ENCODE assay signal across 10 cellular contexts in genomic region chr2:102366406-102367112, GRCh38. TPM values are rescaled to one million over a fixed set of nuclear protein-coding genes. Genes with fewer than 3 reads are reported as not detected.
DNase-seq lines count a peak whose midpoint lies in the region; ATAC-seq and TF ChIP-seq lines count a peak whose summit lies in the region.
"Had no signal": no experiment of that assay in that cellular context is flagged by ENCODE, and none has a peak within 500 bp of the region (broad histone marks: within the 10 kb centered on the region; RNA-seq: fewer than 3 reads in every experiment).

No MANE protein-coding gene starts in this region.

- peaks cover 78% of the 10 kb centered on the region for H3K4me1 Mint-ChIP-seq in activated T-helper 2 cell treated with anti-CD3 and anti-CD28 coated beads, Interferon-gamma antibody, Interleukin-2, Interleukin-4, amounts not matched to agents 10 μg/mL and 5 μg/mL and 100 μg/mL, durations not matched to agents 14 hours and 24 hours and 36 hours (ENCODE audit: low read depth)

- H3K27ac Mint-ChIP-seq in activated T-helper 2 cell treated with anti-CD3 and anti-CD28 coated beads, Interferon-gamma antibody, Interleukin-2, Interleukin-4, amounts not matched to agents 10 μg/mL and 5 μg/mL and 100 μg/mL, durations not matched to agents 14 hours and 24 hours and 36 hours = peak overlapping the region; percentile 96

- H3K4me3 ChIP-seq in GM06990 (replicated peaks; ENCODE audit: low read depth, low read length) (no peak overlapping the region), coronary artery (no peak overlapping the region)

- peaks cover 45% of the 10 kb centered on the region for H3K9me3 Mint-ChIP-seq in activated T-helper 2 cell treated with anti-CD3 and anti-CD28 coated beads, Interferon-gamma antibody, Interleukin-2, Interleukin-4, amounts not matched to agents 10 μg/mL and 5 μg/mL and 100 μg/mL, durations not matched to agents 14 hours and 24 hours and 36 hours

- H3K27me3 Mint-ChIP-seq in activated T-helper 2 cell treated with anti-CD3 and anti-CD28 coated beads, Interferon-gamma antibody, Interleukin-2, Interleukin-4, amounts not matched to agents 10 μg/mL and 5 μg/mL and 100 μg/mL, durations not matched to agents 14 hours and 24 hours and 36 hours (ENCODE audit: low read depth) = no peaks in the 10 kb centered on the region

- intact Hi-C loops in activated T-helper 2 cell treated with anti-CD3 and anti-CD28 coated beads, Interferon-gamma antibody, Interleukin-2, Interleukin-4, amounts not matched to agents 10 μg/mL and 5 μg/mL and 100 μg/mL, durations not matched to agents 14 hours and 24 hours and 36 hours (cut with micrococcal nuclease) = loop anchor here (1.0 to 10.0 kb wide), 11 partner anchors 52 to 652 kb away; no protein-coding TSS in a partner anchor

- DNase-seq in GM06990 (ENCODE audit: extremely low read depth, insufficient read length) (peak; percentile 77), COLO829 (ENCODE audit: low spot score) (no peak), NCI-H2029 treated with DMSO at 0.1 percent for 48 hours (lab: John Stamatoyannopoulos, UW) (no peak), coronary artery (ENCODE audit: low spot score) (no peak)
- no peak for DNase-seq in activated T-helper 2 cell treated with anti-CD3 and anti-CD28 coated beads, Interferon-gamma antibody, Interleukin-2, Interleukin-4, amounts not matched to agents 10 μg/mL and 5 μg/mL and 100 μg/mL, durations not matched to agents 14 hours and 24 hours and 36 hours (ENCODE audit: low spot score)
- DNase-seq: DMS53, SK-N-SH had no signal

- peaks cover 99% of the 10 kb centered on the region for H3K36me3 Mint-ChIP-seq in activated T-helper 2 cell treated with anti-CD3 and anti-CD28 coated beads, Interferon-gamma antibody, Interleukin-2, Interleukin-4, amounts not matched to agents 10 μg/mL and 5 μg/mL and 100 μg/mL, durations not matched to agents 14 hours and 24 hours and 36 hours (ENCODE audit: low read depth)

- peaks cover 19% of the 10 kb centered on the region for H3K36me3 ChIP-seq in GM06990 (ENCODE audit: control insufficient read depth, insufficient read depth, low read length)

- ATAC-seq in GM19452 (IDR thresholded peaks at IDR 0.05; ENCODE audit: unreplicated experiment) = peak; percentile 57
- peak; percentile 54 for ATAC-seq in HG03139 (IDR thresholded peaks at IDR 0.05; ENCODE audit: unreplicated experiment)
- no peak for ATAC-seq in GM19324 (IDR thresholded peaks at IDR 0.05; ENCODE audit: low FRiP score, unreplicated experiment)

- H3K27me3 ChIP-seq in GM06990 (replicated peaks; ENCODE audit: control insufficient read depth, insufficient read depth, low read length) = no peaks in the 10 kb centered on the region

- TF ChIP-seq CTCF in GM06990 (IDR thresholded peaks at IDR 0.05; ENCODE audit: insufficient read depth, low read length, poor library complexity, severe bottlenecking) = no peak
- no peak for TF ChIP-seq CTCF in coronary artery (IDR thresholded peaks at IDR 0.05)

- no peak overlapping the region for H3K27ac ChIP-seq in coronary artery

- peak overlapping the region; percentile 63 for H3K4me3 Mint-ChIP-seq in activated T-helper 2 cell treated with anti-CD3 and anti-CD28 coated beads, Interferon-gamma antibody, Interleukin-2, Interleukin-4, amounts not matched to agents 10 μg/mL and 5 μg/mL and 100 μg/mL, durations not matched to agents 14 hours and 24 hours and 36 hours (ENCODE audit: low read depth)

RNA-seq across cellular contexts. Expression of gene IL18R1, which starts 11.0 kb away (rescaled TPM):
- total RNA-seq in activated T-helper 2 cell treated with anti-CD3 and anti-CD28 coated beads, Interferon-gamma antibody, Interleukin-2, Interleukin-4, amounts not matched to agents 10 μg/mL and 5 μg/mL and 100 μg/mL, durations not matched to agents 14 hours and 24 hours and 36 hours = 61.9 and 68.2 TPM in 2 replicates

RNA-seq across cellular contexts. Expression of gene IL1RL1, which starts 55.2 kb away (rescaled TPM):
- 10.7 and 11.1 TPM in 2 replicates for total RNA-seq in activated T-helper 2 cell treated with anti-CD3 and anti-CD28 coated beads, Interferon-gamma antibody, Interleukin-2, Interleukin-4, amounts not matched to agents 10 μg/mL and 5 μg/mL and 100 μg/mL, durations not matched to agents 14 hours and 24 hours and 36 hours

RNA-seq across cellular contexts. Expression of gene IL18RAP, which starts 56.4 kb away (rescaled TPM):
- 6.0 and 6.8 TPM in 2 replicates for total RNA-seq in activated T-helper 2 cell treated with anti-CD3 and anti-CD28 coated beads, Interferon-gamma antibody, Interleukin-2, Interleukin-4, amounts not matched to agents 10 μg/mL and 5 μg/mL and 100 μg/mL, durations not matched to agents 14 hours and 24 hours and 36 hours
